13 cellular contexts compared by ENCODE assay signal in the genomic region with DNA sequence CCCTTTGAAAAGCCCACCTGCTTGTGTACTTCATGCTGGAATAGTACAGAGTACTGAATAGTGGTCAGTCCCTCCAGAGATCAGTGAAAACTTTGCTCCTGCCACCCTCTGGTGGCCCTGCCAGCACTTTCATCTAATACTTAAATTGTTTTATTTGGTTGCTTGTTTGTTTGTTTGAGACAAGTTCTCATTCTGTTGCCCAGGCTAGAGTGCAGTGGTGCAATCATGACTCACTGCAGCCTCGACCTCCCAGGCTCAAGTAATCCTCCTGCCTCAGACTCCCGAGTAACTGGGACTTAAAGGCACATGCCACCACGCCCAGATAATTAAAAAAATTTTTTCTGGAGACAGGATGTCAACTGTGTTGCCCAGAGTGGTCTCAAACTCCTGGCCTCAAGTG. TPM values are rescaled to one million over a fixed set of nuclear protein-coding genes. Genes with fewer than 3 reads are reported as not detected.
DNase-seq lines count a peak whose midpoint lies in the region; ATAC-seq and TF ChIP-seq lines count a peak whose summit lies in the region.
"Had no signal": no experiment of that assay in that cellular context is flagged by ENCODE, and none has a peak within 500 bp of the region (broad histone marks: within the 10 kb centered on the region; RNA-seq: fewer than 3 reads in every experiment).

No MANE protein-coding gene starts in this region.

- H3K9me3 Mint-ChIP-seq in activated CD8-positive, alpha-beta T cell treated with anti-CD3 and anti-CD28 coated beads for 36 hours: no peaks in the 10 kb centered on the region
- H3K9me3 Mint-ChIP-seq: activated naive CD8-positive, alpha-beta T cell treated with anti-CD3 and anti-CD28 coated beads, Interleukin-2, amount 50 U/mL, for 24 hours had no signal

- H3K4me2 ChIP-seq in PC-3 (ENCODE audit: low read length) (no peak overlapping the region), osteoblast (ENCODE audit: insufficient read depth, low read length) (no peak overlapping the region)

- H3K79me2 ChIP-seq in PC-3 (ENCODE audit: low read length) (peaks cover 100% of the 10 kb centered on the region), osteoblast (ENCODE audit: insufficient read depth, low read length) (peaks cover 100% of the 10 kb centered on the region)

- H3K36me3 Mint-ChIP-seq in activated CD8-positive, alpha-beta T cell treated with anti-CD3 and anti-CD28 coated beads for 36 hours (ENCODE audit: low read depth): peaks cover 5% of the 10 kb centered on the region

- no peaks in the 10 kb centered on the region for H3K27me3 Mint-ChIP-seq in activated CD8-positive, alpha-beta T cell treated with anti-CD3 and anti-CD28 coated beads for 36 hours
- H3K27me3 Mint-ChIP-seq: activated naive CD8-positive, alpha-beta T cell treated with anti-CD3 and anti-CD28 coated beads, Interleukin-2, amount 50 U/mL, for 24 hours had no signal

- H3K9me2 ChIP-seq in PC-3 (replicated peaks; ENCODE audit: low read length): no peaks in the 10 kb centered on the region

- H3K4me1 ChIP-seq in PC-3 (ENCODE audit: insufficient read depth, low read length): peaks cover 7% of the 10 kb centered on the region; the same call in 1 of the 2 replicates
- H3K4me1 ChIP-seq in osteoblast (ENCODE audit: insufficient read depth, low read length): peaks cover 28% of the 10 kb centered on the region

- no TSS peak for BruUV-seq in PC-3 (replicated peaks; lab: Mats Ljungman, UMichigan)

- H3K9me3 ChIP-seq in PC-3 (ENCODE audit: low read length) (no peaks in the 10 kb centered on the region), osteoblast (ENCODE audit: low read depth, low read length) (no peaks in the 10 kb centered on the region)
- H3K9me3 ChIP-seq: neutrophil had no signal

- peaks cover 36% of the 10 kb centered on the region; the same call in 1 of the 2 replicates for H3K36me3 ChIP-seq in PC-3 (ENCODE audit: low read depth, low read length)
- H3K36me3 ChIP-seq in osteoblast (ENCODE audit: insufficient read depth, low read length): peaks cover 11% of the 10 kb centered on the region

- H3K9ac ChIP-seq in PC-3 (ENCODE audit: low read length): no peak overlapping the region

- CTCF ChIA-PET in PC-3 (lab: Charles Lee): no interaction called here
- CTCF ChIA-PET in activated CD8-positive, alpha-beta T cell treated with anti-CD3 and anti-CD28 coated beads for 36 hours (lab: Charles Lee): no interaction called here

- DNase-seq in SKM-1 (lab: John Stamatoyannopoulos, UW; ENCODE audit: unreplicated experiment) (peak; percentile 1), SKM-1 treated with dmso at 0.1 percent for 144 hours (lab: John Stamatoyannopoulos, UW; ENCODE audit: unreplicated experiment) (no peak), PC-3 (peak; percentile 41), epithelial cell of prostate (ENCODE audit: low read depth, low spot score) (no peak), osteoblast (ENCODE audit: insufficient read length, low spot score, missing footprints) (no peak), nucleus accumbens (lab: John Stamatoyannopoulos, UW) (no peak), NCI-H526 (lab: John Stamatoyannopoulos, UW) (no peak)
- DNase-seq in activated CD8-positive, alpha-beta T cell treated with anti-CD3 and anti-CD28 coated beads for 36 hours: no peak
- DNase-seq: activated CD4-positive, CD25-positive, alpha-beta regulatory T cell; activated naive CD8-positive, alpha-beta T cell treated with anti-CD3 and anti-CD28 coated beads, Interleukin-2, amount 50 U/mL, for 24 hours; hippocampal formation; NCI-H774 had no signal

- no peaks in the 10 kb centered on the region for H3K27me3 ChIP-seq in PC-3 (ENCODE audit: low read length)
- no peaks in the 10 kb centered on the region for H3K27me3 ChIP-seq in osteoblast (ENCODE audit: insufficient read depth, low read length)
- H3K27me3 ChIP-seq: neutrophil had no signal

- peak; percentile 74 for ATAC-seq in PC-3
- no peak for ATAC-seq in activated CD8-positive, alpha-beta T cell treated with anti-CD3 and anti-CD28 coated beads for 36 hours
- ATAC-seq: activated naive CD8-positive, alpha-beta T cell treated with anti-CD3 and anti-CD28 coated beads, Interleukin-2, amount 50 U/mL, for 24 hours had no signal

- peaks cover 80% of the 10 kb centered on the region for H4K20me1 ChIP-seq in PC-3 (ENCODE audit: low read length)
- no peaks in the 10 kb centered on the region for H4K20me1 ChIP-seq in osteoblast (ENCODE audit: insufficient read depth, low read length)

- intact Hi-C loops in PC-3 (cut with micrococcal nuclease): no loop called here
- intact Hi-C loops in activated CD8-positive, alpha-beta T cell treated with anti-CD3 and anti-CD28 coated beads for 36 hours (cut with micrococcal nuclease): no loop called here

- POLR2A ChIA-PET in PC-3 (lab: Charles Lee; ENCODE audit: unreplicated experiment): no interaction called here
- POLR2A ChIA-PET in activated CD8-positive, alpha-beta T cell treated with anti-CD3 and anti-CD28 coated beads for 36 hours (lab: Charles Lee): no interaction called here

- H3K27ac Mint-ChIP-seq in activated CD8-positive, alpha-beta T cell treated with anti-CD3 and anti-CD28 coated beads for 36 hours: no peak overlapping the region
- H3K27ac Mint-ChIP-seq: activated naive CD8-positive, alpha-beta T cell treated with anti-CD3 and anti-CD28 coated beads, Interleukin-2, amount 50 U/mL, for 24 hours had no signal

- no peaks in the 10 kb centered on the region for H3K4me1 Mint-ChIP-seq in activated CD8-positive, alpha-beta T cell treated with anti-CD3 and anti-CD28 coated beads for 36 hours (ENCODE audit: low read depth)
- H3K4me1 Mint-ChIP-seq: activated naive CD8-positive, alpha-beta T cell treated with anti-CD3 and anti-CD28 coated beads, Interleukin-2, amount 50 U/mL, for 24 hours had no signal

- H3K27ac ChIP-seq in PC-3 (ENCODE audit: low read length) (no peak overlapping the region), epithelial cell of prostate (peak overlapping the region; percentile 26), osteoblast (ENCODE audit: low read depth, low read length) (peak overlapping the region; percentile 45)
- H3K27ac ChIP-seq: neutrophil had no signal

- TF ChIP-seq CTCF in PC-3 (conservative IDR thresholded peaks at IDR 0.05; ENCODE audit: low read depth, low read length): peak; percentile 59
- TF ChIP-seq CTCF in osteoblast (IDR thresholded peaks at IDR 0.05; ENCODE audit: extremely low read depth, low read depth, low read length): peak; percentile 48
- TF ChIP-seq CTCF in activated CD8-positive, alpha-beta T cell treated with anti-CD3 and anti-CD28 coated beads for 36 hours (IDR thresholded peaks at IDR 0.05): no peak

- no peak overlapping the region for H2AFZ ChIP-seq in PC-3 (ENCODE audit: low read length)
- H2AFZ ChIP-seq in osteoblast (ENCODE audit: low read length): peak overlapping the region; percentile 49

- H3K4me3 Mint-ChIP-seq in activated CD8-positive, alpha-beta T cell treated with anti-CD3 and anti-CD28 coated beads for 36 hours: no peak overlapping the region
- H3K4me3 Mint-ChIP-seq: activated naive CD8-positive, alpha-beta T cell treated with anti-CD3 and anti-CD28 coated beads, Interleukin-2, amount 50 U/mL, for 24 hours had no signal

- H3K4me3 ChIP-seq in PC-3 (ENCODE audit: low read length) (no peak overlapping the region), osteoblast (ENCODE audit: insufficient read depth, low read length) (no peak overlapping the region)

- H3F3A ChIP-seq in PC-3 (ENCODE audit: low read length, unreplicated experiment): no peaks in the 10 kb centered on the region

RNA-seq across cellular contexts. Expression of a gene that starts 9.1 kb away (rescaled TPM):
- 69.6 and 81.4 TPM in 2 replicates for total RNA-seq in PC-3 (2014; rRNA removed)
- 1.8 and 2.2 TPM in 2 replicates for total RNA-seq in osteoblast
- 10 to 100 TPM; 12.6 to 13.8 TPM for total RNA-seq in activated CD8-positive, alpha-beta T cell treated with anti-CD3 and anti-CD28 coated beads for 36 hours

RNA-seq across cellular contexts. Expression of a gene that starts 26.9 kb away (rescaled TPM):
- total RNA-seq in PC-3 (2014; rRNA removed) (10.1 and 12.0 TPM in 2 replicates), osteoblast (9.7 and 10.5 TPM in 2 replicates)
- 10 to 100 TPM; 12.2 to 12.6 TPM for total RNA-seq in activated CD8-positive, alpha-beta T cell treated with anti-CD3 and anti-CD28 coated beads for 36 hours

Comparison
In these comparisons a context has a peak if more than half of its experiments do, and no peak if none do; other contexts are left out.
1. DNase-seq: peak in SKM-1 (single experiment) and PC-3 (single experiment); none in SKM-1 treated with dmso at 0.1 percent for 144 hours (single experiment), epithelial cell of prostate (single experiment), osteoblast (single experiment), nucleus accumbens (0 of 56), activated CD8-positive, alpha-beta T cell treated with anti-CD3 and anti-CD28 coated beads for 36 hours (single experiment) and NCI-H526 (0 of 2).